9 cellular contexts compared by ENCODE assay signal in the genomic region with DNA sequence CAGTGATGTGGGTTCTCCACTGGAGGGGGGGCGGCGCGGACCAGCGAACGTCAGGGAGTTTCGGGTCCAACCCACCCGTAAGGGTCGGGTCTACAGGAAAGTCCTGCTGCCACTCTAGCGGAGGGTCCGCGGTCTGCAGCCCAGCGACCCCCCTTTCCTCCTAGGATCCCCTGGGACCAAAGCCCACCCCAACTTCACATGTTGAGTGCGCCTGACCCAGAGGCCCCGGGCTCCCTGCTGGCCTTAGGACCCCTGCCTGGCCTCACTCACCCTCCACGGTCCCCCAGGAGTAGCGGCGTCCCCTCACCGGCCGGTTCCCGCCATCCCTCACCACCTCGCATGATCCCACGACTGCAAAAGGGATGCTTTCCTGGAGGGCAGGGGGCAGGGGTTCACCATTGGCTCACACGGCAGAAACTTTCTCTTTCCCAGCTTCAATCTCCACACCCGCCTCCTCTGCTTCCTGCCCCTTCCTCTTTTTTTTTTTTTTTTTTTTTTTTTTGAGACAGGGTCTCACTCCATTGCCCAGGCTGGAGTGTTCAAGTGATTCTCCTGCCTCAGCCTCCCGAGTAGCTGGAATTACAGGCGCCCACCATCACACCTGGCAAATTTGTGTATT. TPM values are rescaled to one million over a fixed set of nuclear protein-coding genes. Genes with fewer than 3 reads are reported as not detected.
A peak's percentile ranks its signal among the peaks of the same experiment; 100 is the strongest.
DNase-seq lines count a peak whose midpoint lies in the region; ATAC-seq and TF ChIP-seq lines count a peak whose summit lies in the region.
"Had no signal": no experiment of that assay in that cellular context is flagged by ENCODE, and none has a peak within 500 bp of the region (broad histone marks: within the 10 kb centered on the region; RNA-seq: fewer than 3 reads in every experiment).

No MANE protein-coding gene starts in this region.

- H3K4me1 ChIP-seq in adrenal gland (replicated peaks in 1 of 2) (peaks cover 9 to 18% of the 10 kb centered on the region in 2 donors), left lung (peaks cover 4 to 33% of the 10 kb centered on the region in 2 donors), thymus (ENCODE audit: control insufficient read depth, insufficient read depth, low read length) (peaks cover 40% of the 10 kb centered on the region)

- no peak for TF ChIP-seq POLR2A in adrenal gland (IDR thresholded peaks at IDR 0.05)

- POLR2A ChIA-PET in activated CD4-positive, alpha-beta T cell treated with anti-CD3 and anti-CD28 coated beads for 36 hours (lab: Charles Lee), result no interaction called here

- H3K27ac Mint-ChIP-seq in activated CD4-positive, alpha-beta T cell treated with anti-CD3 and anti-CD28 coated beads for 36 hours, result peak overlapping the region; percentile 99

- TF ChIP-seq CTCF in adrenal gland (IDR thresholded peaks at IDR 0.05) (no peak), left lung (IDR thresholded peaks at IDR 0.05) (no peak)

- peak overlapping the region; percentile 99 for H3K4me3 Mint-ChIP-seq in activated CD4-positive, alpha-beta T cell treated with anti-CD3 and anti-CD28 coated beads for 36 hours

- H3K9me3 ChIP-seq in adrenal gland (replicated peaks in 1 of 3), result no peaks in the 10 kb centered on the region
- no peaks in the 10 kb centered on the region for H3K9me3 ChIP-seq in left lung
- peaks cover 2% of the 10 kb centered on the region for H3K9me3 ChIP-seq in thymus (ENCODE audit: control insufficient read depth)

- DNase-seq in activated CD4-positive, alpha-beta T cell treated with anti-CD3 and anti-CD28 coated beads for 36 hours, result peak; percentile 26
- no peak for DNase-seq in activated CD4-positive, alpha-beta T cell treated with anti-CD3 and anti-CD28 coated beads for 1 hour
- DNase-seq in adrenal gland, result no peak
- no peak for DNase-seq in left lung
- no peak for DNase-seq in SHP77 (lab: John Stamatoyannopoulos, UW)

- H3K9me3 Mint-ChIP-seq in activated CD4-positive, alpha-beta T cell treated with anti-CD3 and anti-CD28 coated beads for 36 hours (ENCODE audit: low read depth), result no peaks in the 10 kb centered on the region

- H3K27me3 ChIP-seq in adrenal gland (no peaks in the 10 kb centered on the region), left lung (no peaks in the 10 kb centered on the region), thymus (ENCODE audit: control insufficient read depth, insufficient read depth) (no peaks in the 10 kb centered on the region)

- H3K4me1 Mint-ChIP-seq in activated CD4-positive, alpha-beta T cell treated with anti-CD3 and anti-CD28 coated beads for 36 hours, result peaks cover 49% of the 10 kb centered on the region

- H3K27ac ChIP-seq in adrenal gland, result peak overlapping the region in 4 of 5 donors; percentile 98 to 100 (median 100)
- peak overlapping the region; percentile 99 to 100 for H3K27ac ChIP-seq in left lung
- peak overlapping the region; percentile 92 for H3K27ac ChIP-seq in thymus (ENCODE audit: low read depth)

- ATAC-seq in activated CD4-positive, alpha-beta T cell treated with anti-CD3 and anti-CD28 coated beads for 36 hours, result no peak
- ATAC-seq in left lung (no peak), GM18861 (IDR thresholded peaks at IDR 0.05; ENCODE audit: unreplicated experiment) (no peak), HG03439 (IDR thresholded peaks at IDR 0.05; ENCODE audit: unreplicated experiment) (no peak)

- peaks cover 30% of the 10 kb centered on the region for H3K36me3 Mint-ChIP-seq in activated CD4-positive, alpha-beta T cell treated with anti-CD3 and anti-CD28 coated beads for 36 hours (ENCODE audit: low read depth)

- H3K27me3 Mint-ChIP-seq in activated CD4-positive, alpha-beta T cell treated with anti-CD3 and anti-CD28 coated beads for 36 hours, result no peaks in the 10 kb centered on the region

- 36 to 55% (median 36%) methylated on average over 15 to 26 of the region's 26 CpGs for WGBS in adrenal gland, 4 donors
- 38% methylated on average over 26 of the region's 26 CpGs for WGBS in thymus

- CTCF ChIA-PET in activated CD4-positive, alpha-beta T cell treated with anti-CD3 and anti-CD28 coated beads for 36 hours (lab: Charles Lee), result interaction anchor here (1.7 kb wide), 1 partner anchor 28 kb away, joined by 3 read pairs; a partner anchor contains a TSS

- H3K4me3 ChIP-seq in adrenal gland (peak overlapping the region in 2 of 4 donors; percentile 76 to 78), left lung (peak overlapping the region; percentile 45 to 69), thymus (ENCODE audit: low read length) (peak overlapping the region; percentile 57)

- intact Hi-C loops in activated CD4-positive, alpha-beta T cell treated with anti-CD3 and anti-CD28 coated beads for 36 hours (cut with DNase I, micrococcal nuclease), result loop anchor here (2.0 to 10.0 kb wide), 5 partner anchors 16 to 1554 kb away; a partner anchor contains a TSS
- intact Hi-C loops in adrenal gland (cut with DNase I) (no loop called here), left lung (cut with DNase I) (no loop called here)

- no peaks in the 10 kb centered on the region for H3K36me3 ChIP-seq in adrenal gland (replicated peaks in 1 of 2)
- no peaks in the 10 kb centered on the region for H3K36me3 ChIP-seq in left lung
- no peaks in the 10 kb centered on the region for H3K36me3 ChIP-seq in thymus (ENCODE audit: control insufficient read depth, insufficient read depth)

RNA-seq across cellular contexts. Expression of a gene that starts 3.1 kb away (rescaled TPM):
- total RNA-seq in activated CD4-positive, alpha-beta T cell treated with anti-CD3 and anti-CD28 coated beads for 36 hours, result 100 to 1,000 TPM; 155 to 159 TPM
- total RNA-seq in adrenal gland (1 to 10 TPM in 7 of 8 donors, not detected in 1; 1.0 to 5.5 (median 2.8) TPM), left lung (1 to 10 TPM; 2.9 to 6.3 TPM)
- polyA plus RNA-seq in adrenal gland (10 to 100 TPM in 1 of 3 donors, 1 to 10 TPM in 1, under 1 TPM in 1; 0.75 to 19.8 (median 9.3) TPM), thymus (337 TPM)

RNA-seq across cellular contexts. Expression of a gene that starts 4.7 kb away (rescaled TPM):
- total RNA-seq in activated CD4-positive, alpha-beta T cell treated with anti-CD3 and anti-CD28 coated beads for 36 hours, result 1 to 10 TPM in 1 of 2 experiments, under 1 TPM in 1; 0.69 to 1.6 TPM
- total RNA-seq in adrenal gland, result 1 to 10 TPM in 1 of 8 donors, not detected in 7; 2.9 TPM
- 1 to 10 TPM in 1 of 3 donors, not detected in 2; 2.7 TPM for polyA plus RNA-seq in adrenal gland
- 1 to 10 TPM in 1 of 2 donors, not detected in 1; 1.6 TPM for total RNA-seq in left lung
- 12.5 TPM for polyA plus RNA-seq in thymus
- total RNA-seq: glomerular endothelial cell had no signal

RNA-seq across cellular contexts. Expression of a gene that starts 9.0 kb away (rescaled TPM):
- 10 to 100 TPM; 38.1 to 43.4 TPM for total RNA-seq in activated CD4-positive, alpha-beta T cell treated with anti-CD3 and anti-CD28 coated beads for 36 hours
- 10 to 100 TPM; 37.6 to 67.7 (median 45.4) TPM for total RNA-seq in adrenal gland
- 10 to 100 TPM; 33.7 to 65.4 (median 44.3) TPM for polyA plus RNA-seq in adrenal gland
- 10 to 100 TPM; 32.7 to 43.7 TPM for total RNA-seq in left lung
- polyA plus RNA-seq in thymus, result 25.0 TPM

RNA-seq across cellular contexts. Expression of a gene that starts 15.9 kb away (rescaled TPM):
- total RNA-seq in activated CD4-positive, alpha-beta T cell treated with anti-CD3 and anti-CD28 coated beads for 36 hours, result 10 to 100 TPM; 10.6 to 11.0 TPM
- 10 to 100 TPM in 3 of 8 donors, 1 to 10 TPM in 5; 7.3 to 23.8 (median 9.0) TPM for total RNA-seq in adrenal gland
- 1 to 10 TPM; 2.6 to 5.6 (median 4.2) TPM for polyA plus RNA-seq in adrenal gland
- total RNA-seq in left lung, result 1 to 10 TPM; 7.0 TPM
- 5.9 TPM for polyA plus RNA-seq in thymus

RNA-seq across cellular contexts. Expression of a gene that starts 24.2 kb away (rescaled TPM):
- total RNA-seq in activated CD4-positive, alpha-beta T cell treated with anti-CD3 and anti-CD28 coated beads for 36 hours, result 10 to 100 TPM; 42.3 to 51.8 TPM
- total RNA-seq in adrenal gland (10 to 100 TPM; 27.5 to 95.8 (median 80.3) TPM), left lung (10 to 100 TPM; 53.2 to 57.6 TPM)
- polyA plus RNA-seq in adrenal gland (10 to 100 TPM; 53.5 to 95.6 (median 58.0) TPM), thymus (48.0 TPM)

Comparison
In these comparisons a context has a peak if more than half of its experiments do, and no peak if none do; other contexts are left out.
1. RNA of a gene that starts 3.1 kb away (total RNA-seq): 155 to 159 TPM in activated CD4-positive, alpha-beta T cell treated with anti-CD3 and anti-CD28 coated beads for 36 hours; 2.9 to 6.3 TPM in left lung and 1.0 to 5.5 TPM in adrenal gland; every median in the first group is over 10 times any median in the second.
2. intact Hi-C loops: an anchor here in activated CD4-positive, alpha-beta T cell treated with anti-CD3 and anti-CD28 coated beads for 36 hours (2.0 to 10.0 kb wide); none called in adrenal gland and left lung.
3. Peak in every context shown above with its lines, with median percentiles within 50 percentile points of each other: H3K27ac ChIP-seq.